30 cellular contexts compared by ENCODE assay signal in genomic region chr2:67566292-67566691, GRCh38.
DNase-seq lines count a peak whose midpoint lies in the region; ATAC-seq, FAIRE-seq and TF ChIP-seq lines count a peak whose summit lies in the region.
"Had no signal": no experiment of that assay in that cellular context is flagged by ENCODE, and none has a peak within 500 bp of the region (broad histone marks: within the 10 kb centered on the region; RNA-seq: fewer than 3 reads in every experiment).

No MANE protein-coding gene starts in this region.

- H3K9me3 ChIP-seq in A549 (peaks cover 17% of the 10 kb centered on the region), tibial nerve (peaks cover 0 to under 1% (median 0%) of the 10 kb centered on the region in 4 donors), neuronal stem cell (replicated peaks in 1 of 2; ENCODE audit: control insufficient read depth in 2 of 2, insufficient read depth in 1 of 2, low read depth in 1 of 2, low read length in 2 of 2) (peaks cover 0 to 2% of the 10 kb centered on the region in 2 donors)
- H3K9me3 ChIP-seq: BE2C, HAP-1, psoas muscle, sigmoid colon had no signal

- TF ChIP-seq EP300 in A549 (IDR thresholded peaks at IDR 0.05) = 0 out of 5 replicates have a peak, but pooled peaks of 1 of the 2 experiments have one; percentile 17
- TF ChIP-seq EP300 in Ishikawa (IDR thresholded peaks at IDR 0.05; ENCODE audit: borderline replicate concordance) = peak; percentile 24; the same call in 1 of the 2 replicates
- TF ChIP-seq EP300 in tibial nerve (IDR thresholded peaks at IDR 0.05) = no peak

- ATAC-seq in A549 (no peak), GM21786 (IDR thresholded peaks at IDR 0.05; ENCODE audit: unreplicated experiment) (no peak)
- no peak for ATAC-seq in activated naive CD8-positive, alpha-beta T cell treated with anti-CD3 and anti-CD28 coated beads, Interleukin-2, amount 50 U/mL, for 24 hours
- ATAC-seq: CD8-positive, alpha-beta T cell; HepG2; naive thymus-derived CD8-positive, alpha-beta T cell; psoas muscle had no signal

- peak overlapping the region; percentile 54 for H3K27ac Mint-ChIP-seq in progenitor cell of endocrine pancreas
- H3K27ac Mint-ChIP-seq in activated naive CD8-positive, alpha-beta T cell treated with anti-CD3 and anti-CD28 coated beads, Interleukin-2, amount 50 U/mL, for 24 hours = no peak overlapping the region
- H3K27ac Mint-ChIP-seq: activated naive CD8-positive, alpha-beta T cell; CD8-positive, alpha-beta T cell; naive thymus-derived CD8-positive, alpha-beta T cell; type B pancreatic cell had no signal

- H2BK15ac ChIP-seq in neuronal stem cell (ENCODE audit: low read length) = no peak overlapping the region

- no peak overlapping the region for H2AK5ac ChIP-seq in neuronal stem cell (ENCODE audit: low read depth, low read length)

- peaks cover 21% of the 10 kb centered on the region for H3K4me1 Mint-ChIP-seq in progenitor cell of endocrine pancreas (ENCODE audit: low read depth)
- no peaks in the 10 kb centered on the region for H3K4me1 Mint-ChIP-seq in activated naive CD8-positive, alpha-beta T cell treated with anti-CD3 and anti-CD28 coated beads, Interleukin-2, amount 50 U/mL, for 24 hours
- H3K4me1 Mint-ChIP-seq: naive thymus-derived CD8-positive, alpha-beta T cell had no signal

- no peak overlapping the region for H3K4me3 Mint-ChIP-seq in progenitor cell of endocrine pancreas (ENCODE audit: low read depth)
- no peak overlapping the region for H3K4me3 Mint-ChIP-seq in activated naive CD8-positive, alpha-beta T cell treated with anti-CD3 and anti-CD28 coated beads, Interleukin-2, amount 50 U/mL, for 24 hours
- H3K4me3 Mint-ChIP-seq: activated naive CD8-positive, alpha-beta T cell; CD8-positive, alpha-beta T cell; naive thymus-derived CD8-positive, alpha-beta T cell; type B pancreatic cell had no signal

- peaks cover 2% of the 10 kb centered on the region for H3K9me3 Mint-ChIP-seq in progenitor cell of endocrine pancreas (ENCODE audit: low read depth)
- H3K9me3 Mint-ChIP-seq in activated naive CD8-positive, alpha-beta T cell treated with anti-CD3 and anti-CD28 coated beads, Interleukin-2, amount 50 U/mL, for 24 hours = no peaks in the 10 kb centered on the region
- H3K9me3 Mint-ChIP-seq: CD8-positive, alpha-beta T cell; type B pancreatic cell had no signal

- H3K23ac ChIP-seq in neuronal stem cell (ENCODE audit: low read depth, low read length, poor library complexity) = no peak overlapping the region

- FAIRE-seq in A549 (lab: Jason Lieb, UNC) = no peak
- FAIRE-seq: colon, GM12891, HepG2, kidney had no signal

- H3K27me3 Mint-ChIP-seq in progenitor cell of endocrine pancreas = no peaks in the 10 kb centered on the region
- H3K27me3 Mint-ChIP-seq in activated naive CD8-positive, alpha-beta T cell treated with anti-CD3 and anti-CD28 coated beads, Interleukin-2, amount 50 U/mL, for 24 hours = no peaks in the 10 kb centered on the region
- H3K27me3 Mint-ChIP-seq: activated naive CD8-positive, alpha-beta T cell had no signal

- H3K4me3 ChIP-seq in A549 (no peak overlapping the region), tibial nerve (no peak overlapping the region), neuronal stem cell (ENCODE audit: low read length in 2 of 2) (no peak overlapping the region)
- H3K4me3 ChIP-seq: HAP-1, psoas muscle, sigmoid colon had no signal

- TF ChIP-seq POLR2A in A549 (IDR thresholded peaks at IDR 0.05; ENCODE audit: low read length) (no peak), tibial nerve (IDR thresholded peaks at IDR 0.05) (no peak)

- peaks cover 48% of the 10 kb centered on the region for H3K4me1 ChIP-seq in A549
- H3K4me1 ChIP-seq in tibial nerve = peaks cover 0 to 5% (median 0%) of the 10 kb centered on the region in 4 donors
- H3K4me1 ChIP-seq in neuronal stem cell (ENCODE audit: control insufficient read depth in 2 of 2, insufficient read depth in 1 of 2, low read depth in 1 of 2, low read length in 2 of 2) = no peaks in the 10 kb centered on the region
- H3K4me1 ChIP-seq: HAP-1 had no signal

- H4K91ac ChIP-seq in neuronal stem cell (ENCODE audit: low read depth, low read length, poor library complexity) = no peak overlapping the region

- POLR2A ChIA-PET in A549 (lab: Yijun Ruan, JAX) = no interaction called here

- H2AFZ ChIP-seq in neuronal stem cell (ENCODE audit: low read length) = no peak overlapping the region

- no peak overlapping the region for H4K8ac ChIP-seq in neuronal stem cell (ENCODE audit: low read depth, low read length)

- H3K36me3 Mint-ChIP-seq in progenitor cell of endocrine pancreas (ENCODE audit: insufficient read depth) = no peaks in the 10 kb centered on the region
- no peaks in the 10 kb centered on the region for H3K36me3 Mint-ChIP-seq in activated naive CD8-positive, alpha-beta T cell treated with anti-CD3 and anti-CD28 coated beads, Interleukin-2, amount 50 U/mL, for 24 hours (ENCODE audit: low read depth)
- H3K36me3 Mint-ChIP-seq: activated naive CD8-positive, alpha-beta T cell; CD8-positive, alpha-beta T cell; naive thymus-derived CD8-positive, alpha-beta T cell had no signal

- H3K27ac ChIP-seq in A549 (peak overlapping the region; percentile 64 to 84), epithelial cell of prostate (peak overlapping the region; percentile 64), tibial nerve (no peak overlapping the region), neuronal stem cell (replicated peaks; ENCODE audit: low read length) (no peak overlapping the region)
- H3K27ac ChIP-seq: psoas muscle, WERI-Rb-1 had no signal

- H3K27me3 ChIP-seq in tibial nerve = no peaks in the 10 kb centered on the region
- H3K27me3 ChIP-seq in neuronal stem cell (ENCODE audit: control insufficient read depth in 3 of 3, insufficient read depth in 3 of 3, low read depth in 1 of 3, low read length in 3 of 3) = no peaks in the 10 kb centered on the region
- H3K27me3 ChIP-seq: BE2C, sigmoid colon had no signal

- H2BK12ac ChIP-seq in neuronal stem cell (ENCODE audit: low read length) = no peak overlapping the region

- no peaks in the 10 kb centered on the region for H3K79me1 ChIP-seq in neuronal stem cell (ENCODE audit: low read depth, low read length)

- DNase-seq in A549 (ENCODE audit: low read depth in 1 of 2, low spot score in 1 of 2) = peak in 1 of 2 experiments; percentile 52
- DNase-seq in epithelial cell of prostate (ENCODE audit: low read depth, low spot score) = no peak
- DNase-seq in progenitor cell of endocrine pancreas (ENCODE audit: low spot score, unreplicated experiment) = no peak
- no peak for DNase-seq in tibial nerve (ENCODE audit: low spot score in 2 of 2)
- no peak for DNase-seq in activated naive CD8-positive, alpha-beta T cell treated with anti-CD3 and anti-CD28 coated beads, Interleukin-2, amount 50 U/mL, for 24 hours
- DNase-seq in neuronal stem cell (ENCODE audit: low spot score) = no peak
- DNase-seq: activated CD4-positive, alpha-beta T cell treated with anti-CD3 and anti-CD28 coated beads for 4 hours; anterior cingulate cortex; BE2C; CD8-positive, alpha-beta T cell; DMS 273 treated with DMSO at 0.1 percent for 48 hours; kidney; midbrain; naive thymus-derived CD8-positive, alpha-beta T cell; NCI-H1436 treated with DMSO at 0.1 percent for 48 hours; NCI-H748 treated with DMSO at 0.1 percent for 48 hours; psoas muscle; sigmoid colon; stimulated activated CD4-positive, alpha-beta T cell treated with anti-CD3 and anti-CD28 coated beads, Interleukin-15, amount 100 ng/mL, for 24 hours; stimulated activated CD4-positive, alpha-beta T cell treated with anti-CD3 and anti-CD28 coated beads, Interleukin-4, amount 100 ng/mL, for 4 hours; T-helper 9 cell; WERI-Rb-1 had no signal

- no peak overlapping the region for H3K14ac ChIP-seq in neuronal stem cell (ENCODE audit: low read length)

- no peak overlapping the region for H3K9ac ChIP-seq in neuronal stem cell (ENCODE audit: low read depth, low read length, poor library complexity)

- H3K4ac ChIP-seq in neuronal stem cell (ENCODE audit: low read length) = no peak overlapping the region

- H2BK120ac ChIP-seq in neuronal stem cell (ENCODE audit: low read depth, low read length) = no peak overlapping the region

- TF ChIP-seq RAD21 in A549 (conservative IDR thresholded peaks at IDR 0.05 in 1 of 2, IDR thresholded peaks at IDR 0.05 in 1 of 2) (no peak), Ishikawa (IDR thresholded peaks at IDR 0.05; ENCODE audit: low read depth) (no peak)

- H2BK5ac ChIP-seq in neuronal stem cell (ENCODE audit: low read length) = no peak overlapping the region

- CTCF ChIA-PET in A549 (lab: Yijun Ruan, JAX) = interaction anchor here (0.8 to 1.0 kb wide), 2 partner anchors 8 to 84 kb away, joined by 3 to 4 read pairs; no protein-coding TSS in a partner anchor

- no peak overlapping the region for H3K18ac ChIP-seq in neuronal stem cell (ENCODE audit: low read length)

- TF ChIP-seq CTCF in A549 (IDR thresholded peaks at IDR 0.05) (no peak), progenitor cell of endocrine pancreas (IDR thresholded peaks at IDR 0.05; ENCODE audit: unreplicated experiment) (no peak), tibial nerve (IDR thresholded peaks at IDR 0.05) (no peak)

- H3K4me2 ChIP-seq in A549 (peak overlapping the region; percentile 24), neuronal stem cell (ENCODE audit: insufficient read depth, low read length, poor library complexity, severe bottlenecking) (no peak overlapping the region)

- no peaks in the 10 kb centered on the region for H3K36me3 ChIP-seq in tibial nerve
- no peaks in the 10 kb centered on the region for H3K36me3 ChIP-seq in neuronal stem cell (replicated peaks in 1 of 2; ENCODE audit: control insufficient read depth in 2 of 2, insufficient read depth in 2 of 2, low read length in 2 of 2)
- H3K36me3 ChIP-seq: BE2C, HAP-1, sigmoid colon, WERI-Rb-1 had no signal

TF ChIP-seq in A549, 52 proteins besides CTCF, POLR2A, EP300 and RAD21:
- TF ChIP-seq JUN (IDR thresholded peaks at IDR 0.05) = no peak

TF ChIP-seq in Ishikawa, 13 proteins besides CTCF, POLR2A, EP300 and RAD21:
- peak; percentile 21; the same call in 1 of the 2 replicates for TF ChIP-seq NFIC (IDR thresholded peaks at IDR 0.05)
- no peak for TF ChIP-seq CEBPB (IDR thresholded peaks at IDR 0.05)
- TF ChIP-seq TEAD4 (IDR thresholded peaks at IDR 0.05) = peak; percentile 23; the same call in 1 of the 2 replicates

Comparison
In these comparisons a context has a peak if more than half of its experiments do, and no peak if none do; other contexts are left out.
1. H3K27ac ChIP-seq: peak in A549 (2 of 2) and epithelial cell of prostate (single experiment); none in tibial nerve (0 of 4) and neuronal stem cell (single experiment).